1 cellular context compared by ENCODE assay signal in genomic region chr12:76081909-76082308, GRCh38.
TF ChIP-seq lines count a peak whose summit lies in the region.

No MANE protein-coding gene starts in this region.

TF ChIP-seq in endothelial cell of umbilical vein, 7 proteins besides CTCF, POLR2A, EP300 and RAD21:
- TF ChIP-seq POLR2AphosphoS5 (IDR thresholded peaks at IDR 0.05; ENCODE audit: insufficient read depth, low read depth, low read length) (no peak), FOS (IDR thresholded peaks at IDR 0.05; ENCODE audit: borderline replicate concordance, insufficient read depth, low read length) (peak; percentile 21), MAX (IDR thresholded peaks at IDR 0.05; ENCODE audit: insufficient read depth, insufficient read length) (no peak), EZH2 (IDR thresholded peaks at IDR 0.05; ENCODE audit: borderline replicate concordance, low read depth, low read length, severe bottlenecking) (no peak), GATA2 (IDR thresholded peaks at IDR 0.05; ENCODE audit: insufficient read depth, insufficient read length, low read depth, low read length) (no peak), JUN (IDR thresholded peaks at IDR 0.05; ENCODE audit: borderline replicate concordance, insufficient read depth, insufficient read length, low read depth) (no peak)
